In genomic region chr12:65902504-65902903, GRCh38 we compare ENCODE assay signal across 10 cellular contexts.
DNase-seq lines count a peak whose midpoint lies in the region; ATAC-seq and TF ChIP-seq lines count a peak whose summit lies in the region.
"Had no signal": no experiment of that assay in that cellular context is flagged by ENCODE, and none has a peak within 500 bp of the region (broad histone marks: within the 10 kb centered on the region; RNA-seq: fewer than 3 reads in every experiment).

No MANE protein-coding gene starts in this region.

- peak overlapping the region; percentile 55 for H3K27ac ChIP-seq in epithelial cell of prostate

- ATAC-seq in GM21515 (IDR thresholded peaks at IDR 0.05; ENCODE audit: unreplicated experiment), result peak; percentile 85
- peak; percentile 82 for ATAC-seq in HG03520 (IDR thresholded peaks at IDR 0.05; ENCODE audit: unreplicated experiment)

- TF ChIP-seq CTCF in GM10266 (IDR thresholded peaks at IDR 0.05; ENCODE audit: control insufficient read depth, insufficient read depth, low read depth, missing control alignments), result no peak

- DNase-seq in GM10266 (ENCODE audit: extremely low spot score) (peak; percentile 48), epithelial cell of prostate (ENCODE audit: low read depth, low spot score) (no peak), iPS-NIHi11 (ENCODE audit: low spot score) (no peak), NCI-H1436 treated with DMSO at 0.1 percent for 48 hours (lab: John Stamatoyannopoulos, UW) (no peak), DMS79 (lab: John Stamatoyannopoulos, UW) (no peak), midbrain (lab: John Stamatoyannopoulos, UW) (no peak)
- DNase-seq: CD8-positive, alpha-beta memory T cell; NCI-H510A had no signal
